ENCODE assay signal across 21 cellular contexts in the genomic region with DNA sequence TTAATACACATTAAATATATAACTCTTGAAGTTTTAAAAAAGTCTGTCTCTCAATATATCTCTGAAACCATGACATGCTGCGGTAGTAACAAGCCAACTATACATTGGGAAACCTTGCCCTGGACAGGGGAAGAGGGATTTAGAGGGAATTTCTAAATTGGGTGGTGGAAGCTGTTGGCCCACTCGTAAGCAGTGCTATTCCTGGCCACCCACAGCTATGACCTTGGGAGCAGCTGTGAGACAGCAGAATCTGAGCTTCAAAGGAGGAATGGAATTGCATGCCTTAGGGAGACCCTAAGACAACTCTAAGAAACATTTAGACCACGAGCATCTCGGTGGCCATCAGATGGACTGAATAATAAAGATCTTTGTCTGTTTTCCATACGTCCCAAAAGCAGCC.
"Had no signal": no experiment of that assay in that cellular context is flagged by ENCODE, and none has a peak within 500 bp of the region (broad histone marks: within the 10 kb centered on the region; RNA-seq: fewer than 3 reads in every experiment).

No MANE protein-coding gene starts in this region.

- H3K36me3 ChIP-seq: heart right ventricle, ovary, spleen, tibial nerve, uterus had no signal

- H3K27me3 ChIP-seq: heart right ventricle, hepatocyte, ovary, spleen, tibial nerve, uterus had no signal

- H3K27ac ChIP-seq: heart right ventricle, hepatocyte, ovary, spleen, tibial nerve, uterus had no signal

- H3K4me1 ChIP-seq: spleen, tibial nerve, uterus had no signal

- DNase-seq: heart right ventricle; islet precursor cell; midbrain; mucosa of descending colon; naive B cell; natural killer cell; right cardiac atrium; small intestine; spleen; stimulated activated CD4-positive, alpha-beta T cell treated with anti-CD3 and anti-CD28 coated beads, Interleukin-4, amount 100 ng/mL, for 24 hours; stimulated activated naive CD4-positive, alpha-beta T cell treated with Interleukin-2 at 50 U/mL for 16 hours; stimulated activated naive CD8-positive, alpha-beta T cell treated with anti-CD3 and anti-CD28 coated beads, Interleukin-15, amount 100 ng/mL, for 72 hours; substantia nigra; uterus had no signal

- H3K9me3 ChIP-seq: heart right ventricle, mucosa of descending colon, ovary, spleen, tibial nerve, uterus had no signal

- H3K4me3 ChIP-seq: heart right ventricle, hepatocyte, lung, mucosa of descending colon, ovary, spleen, tibial nerve, uterus had no signal

- H2AFZ ChIP-seq: hepatocyte had no signal

- H3K79me2 ChIP-seq: hepatocyte had no signal

- ATAC-seq: left lobe of liver; mucosa of descending colon; natural killer cell; sciatic nerve; stimulated activated memory B cell treated with anti-CD40 and anti-IgM and Interleukin-4, amounts not matched to agents 10 μg/mL and 1 μg/mL and 100 μg/mL, for 72 hours; stimulated activated naive CD8-positive, alpha-beta T cell treated with anti-CD3 and anti-CD28 coated beads, Interleukin-15, amount 100 ng/mL, for 72 hours had no signal

- H3K4me2 ChIP-seq: hepatocyte had no signal
